ENCODE assay signal across 21 cellular contexts in genomic region chr1:223853748-223854147, GRCh38. TPM values are rescaled to one million over a fixed set of nuclear protein-coding genes. Genes with fewer than 3 reads are reported as not detected.
DNase-seq lines count a peak whose midpoint lies in the region; ATAC-seq, FAIRE-seq and TF ChIP-seq lines count a peak whose summit lies in the region.
"Had no signal": no experiment of that assay in that cellular context is flagged by ENCODE, and none has a peak within 500 bp of the region (broad histone marks: within the 10 kb centered on the region; RNA-seq: fewer than 3 reads in every experiment).

No MANE protein-coding gene starts in this region.

- H3K9ac ChIP-seq in GM12878 (ENCODE audit: control insufficient read depth, insufficient read depth, low read length) = no peak overlapping the region
- H3K9ac ChIP-seq: SK-N-SH had no signal

- RAD21 ChIA-PET in GM12878 (lab: Charles Lee; ENCODE audit: unreplicated experiment) = interaction anchor here (0.8 kb wide), 1 partner anchor 9 kb away, joined by 3 read pairs; no protein-coding TSS in a partner anchor

- FAIRE-seq in GM12878 (lab: Jason Lieb, UNC) = no peak
- FAIRE-seq: GM12892, H54 had no signal

- SMC1A ChIA-PET in GM12878 (lab: Charles Lee; ENCODE audit: uncharacterized antibody, unreplicated experiment) = interaction anchor here (0.7 to 1.7 kb wide), 4 partner anchors 9 to 420 kb away, joined by 3 to 7 read pairs (median 3); no protein-coding TSS in a partner anchor

- no peak overlapping the region for H2AFZ ChIP-seq in GM12878 (ENCODE audit: control insufficient read depth, low read depth, low read length)

- H3K27me3 ChIP-seq in GM12878 (replicated peaks in 1 of 2; ENCODE audit: control insufficient read depth in 2 of 2, insufficient read depth in 2 of 2, low read length in 1 of 2) = no peaks in the 10 kb centered on the region; a peak in 2 of 4 replicates
- no peaks in the 10 kb centered on the region for H3K27me3 ChIP-seq in dorsolateral prefrontal cortex

- TF ChIP-seq EP300 in GM12878 (IDR thresholded peaks at IDR 0.05; ENCODE audit: borderline replicate concordance in 1 of 2, control insufficient read depth in 1 of 2, low read depth in 2 of 2, low read length in 2 of 2) = no peak

- intact Hi-C loops in GM12878 (cut with micrococcal nuclease; ENCODE audit: unreplicated experiment) (no loop called here), dorsolateral prefrontal cortex (cut with DNase I) (no loop called here)

- no peak for TF ChIP-seq POLR2A in GM12878 (IDR thresholded peaks at IDR 0.05; ENCODE audit: low read depth, low read length)

- CTCF ChIA-PET in GM12878 (lab: Yijun Ruan, JAX) = interaction anchor here (0.6 to 1.7 kb wide), 3 partner anchors 22 to 104 kb away, joined by 3 read pairs; no protein-coding TSS in a partner anchor

- no peaks in the 10 kb centered on the region for H3K36me3 ChIP-seq in GM12878 (ENCODE audit: control insufficient read depth in 2 of 2, insufficient read depth in 2 of 2, low read length in 1 of 2)

- POLR2A ChIA-PET in GM12878 (lab: Charles Lee) = interaction anchor here (0.6 kb wide), 1 partner anchor 299 kb away, joined by 4 read pairs; no protein-coding TSS in a partner anchor

- TF ChIP-seq CTCF in GM12878 (IDR thresholded peaks at IDR 0.05 in 2 of 3, conservative IDR thresholded peaks at IDR 0.05 in 1 of 3; ENCODE audit: control insufficient read depth in 2 of 3, extremely low read depth in 1 of 3, insufficient read depth in 1 of 3, low read depth in 3 of 3, low read length in 3 of 3) (no peak), dorsolateral prefrontal cortex (IDR thresholded peaks at IDR 0.05 in 54 of 56, conservative IDR thresholded peaks at IDR 0.05 in 2 of 56; ENCODE audit: low read depth in 1 of 56, partially characterized antibody in 56 of 56) (no peak)

- no peak overlapping the region for H3K4me2 ChIP-seq in GM12878 (ENCODE audit: control insufficient read depth, insufficient read depth)
- H3K4me2 ChIP-seq: SK-N-SH had no signal

- no peaks in the 10 kb centered on the region for H4K20me1 ChIP-seq in GM12878 (ENCODE audit: control insufficient read depth, insufficient read depth)

- BruUV-seq in GM12878 (replicated peaks; lab: Mats Ljungman, UMichigan) = no TSS peak

- 0 out of 2 replicates have a peak, but pooled peaks cover 3% of the 10 kb centered on the region for H3K4me1 ChIP-seq in GM12878 (ENCODE audit: control insufficient read depth, insufficient read depth, low read length)

- H3K79me2 ChIP-seq in GM12878 (ENCODE audit: control insufficient read depth, insufficient read depth, low read length) = no peaks in the 10 kb centered on the region

- no peak overlapping the region for H3K4me3 ChIP-seq in GM12878
- H3K4me3 ChIP-seq in dorsolateral prefrontal cortex = no peak overlapping the region

- no peak overlapping the region for H3K27ac ChIP-seq in GM12878 (ENCODE audit: control insufficient read depth, insufficient read depth)
- no peak overlapping the region for H3K27ac ChIP-seq in dorsolateral prefrontal cortex

- 94% methylated on average over 1 of the region's 1 CpG for WGBS in GM12878 (ENCODE audit: insufficient coverage, insufficient replicate concordance, low lambda C conversion rate, missing lambda C conversion rate)

- in situ Hi-C loops in GM12878 (cut with MboI) = no loop called here

- peak; percentile 46 for ATAC-seq in GM18502 (IDR thresholded peaks at IDR 0.05; ENCODE audit: poor library complexity, unreplicated experiment)
- ATAC-seq in GM19452 (IDR thresholded peaks at IDR 0.05; ENCODE audit: unreplicated experiment) = peak; percentile 45
- ATAC-seq in HG02678 (IDR thresholded peaks at IDR 0.05; ENCODE audit: unreplicated experiment) = peak; percentile 38
- peak; percentile 42; the same call in 2 of the 3 replicates for ATAC-seq in GM12878
- ATAC-seq: Panc1 had no signal

- H3K9me3 ChIP-seq in GM12878 (replicated peaks; ENCODE audit: control insufficient read depth, insufficient read depth, low read length) = no peaks in the 10 kb centered on the region
- H3K9me3 ChIP-seq: SK-N-SH had no signal

- TF ChIP-seq RAD21 in GM12878 (IDR thresholded peaks at IDR 0.05; ENCODE audit: insufficient read depth, low read depth, low read length) = no peak

- DNase-seq in GM12878 (ENCODE audit: low read depth, low spot score) (no peak), dorsolateral prefrontal cortex (no peak), EL (no peak), NCI-H748 treated with DMSO at 0.1 percent for 48 hours (lab: John Stamatoyannopoulos, UW) (no peak), NK-92 (lab: John Stamatoyannopoulos, UW; ENCODE audit: unreplicated experiment) (no peak)
- DNase-seq: CD4-positive, alpha-beta T cell; COR-L47; DMS79; HFFc6; MV-4-11; NCI-H1694; NCI-H2081 treated with DMSO at 0.1 percent for 48 hours; NCI-H2171 treated with DMSO at 0.1 percent for 48 hours; SIG-M5; SK-N-SH had no signal

TF ChIP-seq in GM12878, 131 proteins besides CTCF, POLR2A, EP300 and RAD21:
- no peak for TF ChIP-seq GATAD2B (conservative IDR thresholded peaks at IDR 0.05; ENCODE audit: low read depth)

RNA-seq across cellular contexts. Expression of gene TP53BP2, which starts 8.0 kb away (rescaled TPM):
- 16.4 and 29.6 TPM in 2 replicates for total RNA-seq in GM12878 (2013; cell fraction: nucleolus; rRNA removed)
- total RNA-seq in GM12878 (2014; rRNA removed) (5.5 and 6.0 TPM in 2 replicates), GM12878 (2014; rRNA removed; fragmentation: Illumina TruSeq; extraction: Trizol) (6.9 and 7.2 TPM in 2 replicates), GM12878 (2021) (6.8 and 8.2 TPM in 2 replicates), dorsolateral prefrontal cortex (100 to 1,000 TPM in 5 of 120 experiments, 10 to 100 TPM in 115; 32.0 to 134 (median 60.9) TPM)
- polyA plus RNA-seq in GM12878 (2011; ENCODE audit: low read depth) = 3.1 TPM
- polyA plus RNA-seq in GM12878 (2011; rRNA removed) (13.4 and 13.7 TPM in 2 replicates), GM12878 (2014; fragmentation: Illumina TruSeq; extraction: Trizol) (6.8 and 7.4 TPM in 2 replicates), GM12878 (2014; fragmentation: Nextera tagmentation; extraction: Ambion mirVana) (1 to 10 TPM; 1.6 to 1.7 TPM), GM12878 (2014; rRNA removed) (5.4 and 5.7 TPM in 2 replicates), GM12878 (2016; fragmentation: Nextera tagmentation; extraction: Ambion mirVana) (1 to 10 TPM; 4.3 to 5.4 TPM)
- 8.6 and 14.3 TPM in 2 replicates for polyA plus RNA-seq in GM12878 (2011; cell fraction: cytosol; rRNA removed)
- 11.6 and 14.4 TPM in 2 replicates for polyA plus RNA-seq in GM12878 (2011; cell fraction: nucleus; rRNA removed)
- polyA plus RNA-seq in GM12878 (2012) = 3.0 and 3.1 TPM in 2 replicates
- 26.8 and 39.1 TPM in 2 replicates for polyA minus RNA-seq in GM12878 (2011; rRNA and poly(A)+ RNA removed)
- polyA minus RNA-seq in GM12878 (2011; cell fraction: cytosol; rRNA and poly(A)+ RNA removed) = 5.4 and 9.1 TPM in 2 replicates
- polyA minus RNA-seq in GM12878 (2011; cell fraction: nucleus; rRNA and poly(A)+ RNA removed) = 18.9 and 38.5 TPM in 2 replicates
